Comparison of ENCODE assay signal across 7 cellular contexts in genomic region chr18:68847219-68847860, GRCh38. TPM values are rescaled to one million over a fixed set of nuclear protein-coding genes. Genes with fewer than 3 reads are reported as not detected.
DNase-seq lines count a peak whose midpoint lies in the region; ATAC-seq and TF ChIP-seq lines count a peak whose summit lies in the region.

No MANE protein-coding gene starts in this region.

- no peak for TF ChIP-seq EP300 in tibial nerve (IDR thresholded peaks at IDR 0.05)

- H3K36me3 ChIP-seq in tibial nerve = no peaks in the 10 kb centered on the region

- H3K4me1 ChIP-seq in tibial nerve = no peaks in the 10 kb centered on the region

- H3K27ac Mint-ChIP-seq in activated T-helper 2 cell treated with anti-CD3 and anti-CD28 coated beads, Interferon-gamma antibody, Interleukin-2, Interleukin-4, amounts not matched to agents 10 μg/mL and 5 μg/mL and 100 μg/mL, durations not matched to agents 14 hours and 24 hours and 36 hours = no peak overlapping the region

- H3K36me3 Mint-ChIP-seq in activated T-helper 2 cell treated with anti-CD3 and anti-CD28 coated beads, Interferon-gamma antibody, Interleukin-2, Interleukin-4, amounts not matched to agents 10 μg/mL and 5 μg/mL and 100 μg/mL, durations not matched to agents 14 hours and 24 hours and 36 hours (ENCODE audit: low read depth) = no peaks in the 10 kb centered on the region

- H3K4me3 ChIP-seq in fibroblast of the aortic adventitia (ENCODE audit: low read depth, low read length) (no peak overlapping the region), tibial nerve (no peak overlapping the region)

- H3K9me3 ChIP-seq in tibial nerve = no peaks in the 10 kb centered on the region

- TF ChIP-seq CTCF in GM12872 (IDR thresholded peaks at IDR 0.05; ENCODE audit: insufficient read depth, low read depth, low read length) (peak; percentile 62), fibroblast of the aortic adventitia (IDR thresholded peaks at IDR 0.05; ENCODE audit: insufficient read depth, low read length) (peak; percentile 65), tibial nerve (IDR thresholded peaks at IDR 0.05) (peak; percentile 39 to 62 (median 43))

- no peaks in the 10 kb centered on the region for H3K27me3 ChIP-seq in tibial nerve

- DNase-seq in RPMI8226 (peak; percentile 32), fibroblast of the aortic adventitia (ENCODE audit: low read depth) (peak; percentile 66), tibial nerve (ENCODE audit: low spot score in 2 of 2) (no peak), NCI-H128 (lab: John Stamatoyannopoulos, UW; ENCODE audit: unreplicated experiment) (no peak)
- no peak for DNase-seq in activated T-helper 2 cell treated with anti-CD3 and anti-CD28 coated beads, Interferon-gamma antibody, Interleukin-2, Interleukin-4, amounts not matched to agents 10 μg/mL and 5 μg/mL and 100 μg/mL, durations not matched to agents 14 hours and 24 hours and 36 hours (ENCODE audit: low spot score)

- no peaks in the 10 kb centered on the region for H3K27me3 Mint-ChIP-seq in activated T-helper 2 cell treated with anti-CD3 and anti-CD28 coated beads, Interferon-gamma antibody, Interleukin-2, Interleukin-4, amounts not matched to agents 10 μg/mL and 5 μg/mL and 100 μg/mL, durations not matched to agents 14 hours and 24 hours and 36 hours (ENCODE audit: low read depth)

- WGBS in tibial nerve, 2 donors = 42 to 50% methylated on average over 3 of the region's 3 CpGs

- H3K4me3 Mint-ChIP-seq in activated T-helper 2 cell treated with anti-CD3 and anti-CD28 coated beads, Interferon-gamma antibody, Interleukin-2, Interleukin-4, amounts not matched to agents 10 μg/mL and 5 μg/mL and 100 μg/mL, durations not matched to agents 14 hours and 24 hours and 36 hours (ENCODE audit: low read depth) = no peak overlapping the region

- no peaks in the 10 kb centered on the region for H3K9me3 Mint-ChIP-seq in activated T-helper 2 cell treated with anti-CD3 and anti-CD28 coated beads, Interferon-gamma antibody, Interleukin-2, Interleukin-4, amounts not matched to agents 10 μg/mL and 5 μg/mL and 100 μg/mL, durations not matched to agents 14 hours and 24 hours and 36 hours

- H3K27ac ChIP-seq in tibial nerve = no peak overlapping the region

- intact Hi-C loops in activated T-helper 2 cell treated with anti-CD3 and anti-CD28 coated beads, Interferon-gamma antibody, Interleukin-2, Interleukin-4, amounts not matched to agents 10 μg/mL and 5 μg/mL and 100 μg/mL, durations not matched to agents 14 hours and 24 hours and 36 hours (cut with micrococcal nuclease) = loop anchor here (5.0 kb wide), 2 partner anchors 1240 to 1585 kb away; no protein-coding TSS in a partner anchor

- peak; percentile 83 for ATAC-seq in HG02981 (IDR thresholded peaks at IDR 0.05; ENCODE audit: unreplicated experiment)

- TF ChIP-seq POLR2A in tibial nerve (IDR thresholded peaks at IDR 0.05) = no peak

- H3K4me1 Mint-ChIP-seq in activated T-helper 2 cell treated with anti-CD3 and anti-CD28 coated beads, Interferon-gamma antibody, Interleukin-2, Interleukin-4, amounts not matched to agents 10 μg/mL and 5 μg/mL and 100 μg/mL, durations not matched to agents 14 hours and 24 hours and 36 hours (ENCODE audit: low read depth) = no peaks in the 10 kb centered on the region

RNA-seq across cellular contexts. Expression of gene CCDC102B, which starts 49.5 kb away (rescaled TPM):
- total RNA-seq in fibroblast of the aortic adventitia (ENCODE audit: low replicate concordance) = 3.1 and 27.8 TPM in 2 replicates
- 10 to 100 TPM in 3 of 4 donors, 1 to 10 TPM in 1; 5.7 to 27.5 (median 15.3) TPM for total RNA-seq in tibial nerve
- 1.2 and 1.3 TPM in 2 replicates for total RNA-seq in activated T-helper 2 cell treated with anti-CD3 and anti-CD28 coated beads, Interferon-gamma antibody, Interleukin-2, Interleukin-4, amounts not matched to agents 10 μg/mL and 5 μg/mL and 100 μg/mL, durations not matched to agents 14 hours and 24 hours and 36 hours

Comparison
In these comparisons a context has a peak if more than half of its experiments do, and no peak if none do; other contexts are left out.
1. DNase-seq: peak in RPMI8226 (single experiment) and fibroblast of the aortic adventitia (single experiment); none in tibial nerve (0 of 2), activated T-helper 2 cell treated with anti-CD3 and anti-CD28 coated beads, Interferon-gamma antibody, Interleukin-2, Interleukin-4, amounts not matched to agents 10 μg/mL and 5 μg/mL and 100 μg/mL, durations not matched to agents 14 hours and 24 hours and 36 hours (single experiment) and NCI-H128 (single experiment).
2. Peak in every context shown above with its lines, with median percentiles within 50 percentile points of each other: CTCF ChIP-seq.